8 cellular contexts compared by ENCODE assay signal in genomic region chr5:72816297-72817075, GRCh38.
DNase-seq lines count a peak whose midpoint lies in the region; ATAC-seq and TF ChIP-seq lines count a peak whose summit lies in the region.

Gene TNPO1 (plus strand): TSS chr5:72816661. CDS start chr5:72816738, 77 bp downstream.

- H3K36me3 ChIP-seq in KOPT-K1 (ENCODE audit: insufficient read depth, low read length): no peaks in the 10 kb centered on the region

- no peak for TF ChIP-seq CTCF in nephron progenitor cell (IDR thresholded peaks at IDR 0.05)

- H3K4me3 Mint-ChIP-seq in nephron progenitor cell: peak within 1 kb of the TSS; percentile 99
- H3K4me3 Mint-ChIP-seq in stimulated activated naive CD8-positive, alpha-beta T cell treated with anti-CD3 and anti-CD28 coated beads, Interleukin-15, Interleukin-2, amounts not matched to agents 100 ng/mL and 50 ng/mL, for 24 hours: peak within 1 kb of the TSS; percentile 89

- ATAC-seq in GM21825 (IDR thresholded peaks at IDR 0.05; ENCODE audit: unreplicated experiment): peak; percentile 82

- peaks cover 21% of the 10 kb centered on the region for H3K36me3 Mint-ChIP-seq in nephron progenitor cell (ENCODE audit: low read depth)
- H3K36me3 Mint-ChIP-seq in stimulated activated naive CD8-positive, alpha-beta T cell treated with anti-CD3 and anti-CD28 coated beads, Interleukin-15, Interleukin-2, amounts not matched to agents 100 ng/mL and 50 ng/mL, for 24 hours (ENCODE audit: low read depth): no peaks in the 10 kb centered on the region

- DNase-seq in EH (ENCODE audit: low read depth): peak; percentile 94
- DNase-seq in SHP77 (lab: John Stamatoyannopoulos, UW): peak; percentile 81 to 87
- peak; percentile 79 for DNase-seq in activated gamma-delta T cell (lab: John Stamatoyannopoulos, UW)
- peak; percentile 91 for DNase-seq in fibroblast of the conjunctiva (ENCODE audit: low read depth)
- peak; percentile 95 for DNase-seq in nephron progenitor cell

- H3K27ac ChIP-seq in KOPT-K1 (ENCODE audit: low read depth, low read length, poor library complexity, severe bottlenecking): peak within 1 kb of the TSS; percentile 56

- H3K9me3 ChIP-seq in KOPT-K1 (ENCODE audit: insufficient read depth, low read length, poor library complexity, severe bottlenecking): peaks cover 7% of the 10 kb centered on the region

- peaks cover 37% of the 10 kb centered on the region for H3K4me1 Mint-ChIP-seq in nephron progenitor cell
- peaks cover 22% of the 10 kb centered on the region for H3K4me1 Mint-ChIP-seq in stimulated activated naive CD8-positive, alpha-beta T cell treated with anti-CD3 and anti-CD28 coated beads, Interleukin-15, Interleukin-2, amounts not matched to agents 100 ng/mL and 50 ng/mL, for 24 hours (ENCODE audit: low read depth)

- peaks cover 16% of the 10 kb centered on the region for H3K9me3 Mint-ChIP-seq in nephron progenitor cell
- no peaks in the 10 kb centered on the region for H3K9me3 Mint-ChIP-seq in stimulated activated naive CD8-positive, alpha-beta T cell treated with anti-CD3 and anti-CD28 coated beads, Interleukin-15, Interleukin-2, amounts not matched to agents 100 ng/mL and 50 ng/mL, for 24 hours

- peak within 1 kb of the TSS; percentile 100 for H3K27ac Mint-ChIP-seq in nephron progenitor cell
- peak within 1 kb of the TSS; percentile 78 for H3K27ac Mint-ChIP-seq in stimulated activated naive CD8-positive, alpha-beta T cell treated with anti-CD3 and anti-CD28 coated beads, Interleukin-15, Interleukin-2, amounts not matched to agents 100 ng/mL and 50 ng/mL, for 24 hours

- H3K27me3 Mint-ChIP-seq in nephron progenitor cell (ENCODE audit: low read depth, poor library complexity): no peaks in the 10 kb centered on the region
- H3K27me3 Mint-ChIP-seq in stimulated activated naive CD8-positive, alpha-beta T cell treated with anti-CD3 and anti-CD28 coated beads, Interleukin-15, Interleukin-2, amounts not matched to agents 100 ng/mL and 50 ng/mL, for 24 hours: peaks cover 18% of the 10 kb centered on the region

Comparison
In these comparisons a context has a peak if more than half of its experiments do, and no peak if none do; other contexts are left out.
1. Peak in every context shown above with its lines: DNase-seq, ATAC-seq and H3K27ac ChIP-seq.